Comparison of ENCODE assay signal across 33 cellular contexts in the genomic region with DNA sequence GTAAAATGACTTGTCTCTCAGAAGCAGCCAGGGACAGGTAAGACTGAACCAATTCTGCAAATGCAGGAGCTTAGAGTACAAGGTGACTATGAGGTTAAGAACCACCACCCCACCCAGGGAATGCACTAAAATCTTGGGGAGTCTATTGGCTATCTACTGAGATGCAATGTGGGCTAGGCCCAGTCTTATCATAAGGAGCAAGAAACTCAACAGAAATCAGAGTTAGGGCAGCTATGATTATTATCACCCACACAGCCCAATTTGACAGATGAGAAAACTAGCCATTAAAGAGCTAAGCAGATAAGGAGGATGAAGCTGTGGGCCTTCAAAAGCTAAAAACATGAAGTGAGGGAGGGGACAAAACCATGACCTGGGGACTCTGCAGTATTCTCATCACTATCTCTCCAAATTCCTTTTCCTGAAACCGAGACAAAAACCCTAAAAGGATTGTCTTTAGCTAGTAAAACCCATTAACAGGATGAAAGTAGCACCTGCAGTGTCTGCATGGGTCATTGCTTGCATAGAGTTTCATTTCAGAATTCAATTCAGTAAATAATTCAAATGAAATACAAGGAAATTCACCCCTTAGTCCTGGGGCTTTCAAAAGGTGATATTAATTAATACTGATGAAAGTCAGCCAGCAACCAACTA.
"Had no signal": no experiment of that assay in that cellular context is flagged by ENCODE, and none has a peak within 500 bp of the region (broad histone marks: within the 10 kb centered on the region; RNA-seq: fewer than 3 reads in every experiment).

No MANE protein-coding gene starts in this region.

- H3K27me3 ChIP-seq: SJCRH30 had no signal

- ATAC-seq: K562, Panc1, Right ventricle myocardium inferior, SK-N-SH treated with all-trans-retinoic acid at 6 μM for 48 hours, T-cell had no signal

- H3K27ac ChIP-seq: PC-9, RWPE1, SJCRH30, SK-N-MC had no signal

- H3K4me1 Mint-ChIP-seq: T-cell had no signal

- H3K4me3 ChIP-seq: K562, PC-9, SJCRH30, SK-N-MC had no signal

- H3K27ac Mint-ChIP-seq: T-cell had no signal

- H3K9me3 ChIP-seq: SJCRH30 had no signal

- H3K36me3 Mint-ChIP-seq: T-cell had no signal

- H3K4me3 Mint-ChIP-seq: T-cell had no signal

- H2AFZ ChIP-seq: PC-9 had no signal

- H3K9me3 Mint-ChIP-seq: T-cell had no signal

- H3K4me1 ChIP-seq: SJCRH30 had no signal

- H3K4me2 ChIP-seq: PC-9 had no signal

- DNase-seq: Karpas-422, KG1, NCI-H1048, NCI-H1092 treated with DMSO at 0.1 percent for 48 hours, NCI-H1105 treated with DMSO at 0.1 percent for 48 hours, NCI-H1417, NCI-H1436, NCI-H146, NCI-H1694, NCI-H187, NCI-H1930, NCI-H2029 treated with DMSO at 0.1 percent for 48 hours, NCI-H2081 treated with DMSO at 0.1 percent for 48 hours, NCI-H2107, NCI-H2171 treated with DMSO at 0.1 percent for 48 hours, NCI-H2227 treated with DMSO at 0.1 percent for 48 hours, NCI-H345, NCI-H446, NCI-H510A treated with DMSO at 0.1 percent for 48 hours, NCI-H524 treated with DMSO at 0.1 percent for 48 hours, NCI-H526 treated with DMSO at 0.1 percent for 48 hours, NCI-H748 treated with DMSO at 0.1 percent for 48 hours, PC-9, SHP77, SIG-M5, SJCRH30, T-cell had no signal

- H3K36me3 ChIP-seq: SJCRH30 had no signal
